30 cellular contexts compared by ENCODE assay signal in the genomic region with DNA sequence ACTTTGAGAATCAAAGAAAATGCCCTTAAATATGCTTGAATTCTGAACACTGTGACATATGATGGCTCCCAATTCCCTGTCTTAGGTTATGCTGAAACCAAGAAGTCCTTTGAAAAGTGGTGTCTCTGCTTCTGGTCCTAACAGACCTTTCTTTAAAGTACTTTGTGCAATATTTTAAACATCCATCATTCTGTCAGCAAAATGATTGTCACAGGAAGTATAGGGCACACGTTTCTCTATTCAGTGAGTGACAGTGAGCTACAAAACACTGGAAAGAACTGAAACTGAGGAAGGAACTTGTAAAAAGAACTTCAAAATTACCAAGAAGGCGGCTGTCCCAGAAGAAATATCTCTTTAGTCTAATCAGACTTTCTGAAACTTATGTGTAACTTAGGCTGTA.
"Had no signal": no experiment of that assay in that cellular context is flagged by ENCODE, and none has a peak within 500 bp of the region (broad histone marks: within the 10 kb centered on the region; RNA-seq: fewer than 3 reads in every experiment).

No MANE protein-coding gene starts in this region.

- H3K27ac ChIP-seq: brain microvascular endothelial cell, coronary artery, gastrocnemius medialis, hepatocyte, right atrium auricular region, spleen, thyroid gland, upper lobe of left lung, vagina had no signal

- H3K4me2 ChIP-seq: hepatocyte had no signal

- H3K4me1 ChIP-seq: gastrocnemius medialis, right atrium auricular region, spleen, upper lobe of left lung, vagina had no signal

- H3K4me3 ChIP-seq: coronary artery, dorsolateral prefrontal cortex, gastrocnemius medialis, hepatocyte, mucosa of descending colon, right atrium auricular region, spleen, thyroid gland, upper lobe of left lung, vagina had no signal

- DNase-seq: activated CD4-positive, alpha-beta T cell treated with anti-CD3 and anti-CD28 coated beads for 36 hours; activated CD4-positive, alpha-beta T cell treated with anti-CD3 and anti-CD28 coated beads, Interleukin-2, amount 50 U/mL, for 48 hours; activated CD4-positive, CD25-positive, alpha-beta regulatory T cell; activated CD8-positive, alpha-beta memory T cell treated with anti-CD3 and anti-CD28 coated beads, Interleukin-2, amount 50 U/mL, for 4 hours; activated effector memory CD4-positive, alpha-beta T cell treated with anti-CD3 and anti-CD28 coated beads, Interleukin-2, amount 50 U/mL, for 16 hours; activated naive CD4-positive, alpha-beta T cell treated with anti-CD3 and anti-CD28 coated beads for 36 hours; activated naive CD8-positive, alpha-beta T cell treated with anti-CD3 and anti-CD28 coated beads, Interleukin-2, amount 10 ng/mL, durations not matched to agents 7 days and 5 days; activated T-cell treated with anti-CD3 and anti-CD28 coated beads, Interleukin-2, amount 50 U/mL, for 1 hour; amniotic stem cell; brain microvascular endothelial cell; dorsolateral prefrontal cortex; effector memory CD4-positive, alpha-beta T cell; erythroblast; gastrocnemius medialis; glutamatergic neuron; islet precursor cell; left cardiac atrium; left ventricle myocardium superior; mucosa of descending colon; spleen; stimulated activated CD4-positive, alpha-beta T cell treated with anti-CD3 and anti-CD28 coated beads, Interleukin-4, amount 100 ng/mL, for 1 hour; stimulated activated naive CD8-positive, alpha-beta T cell treated with anti-CD3 and anti-CD28 coated beads, Interleukin-15, amount 100 ng/mL, for 72 hours; thyroid gland; upper lobe of left lung had no signal

- ATAC-seq: activated CD4-positive, alpha-beta T cell treated with anti-CD3 and anti-CD28 coated beads for 36 hours; gastrocnemius medialis; left cardiac atrium; left ventricle myocardium superior; mucosa of descending colon; natural killer cell treated with Interleukin-12 subunit alpha and Interleukin-12 subunit beta and Interleukin-15 and Interleukin-18, amount 100 ng/mL, for 72 hours; stimulated activated naive CD8-positive, alpha-beta T cell treated with anti-CD3 and anti-CD28 coated beads, Interleukin-15, amount 100 ng/mL, for 72 hours had no signal

- H3K27me3 ChIP-seq: brain microvascular endothelial cell, dorsolateral prefrontal cortex, gastrocnemius medialis, hepatocyte, right atrium auricular region, spleen, thyroid gland, upper lobe of left lung, vagina had no signal

- H2AFZ ChIP-seq: hepatocyte had no signal

- H3K9me3 ChIP-seq: gastrocnemius medialis, mucosa of descending colon, right atrium auricular region, thyroid gland, upper lobe of left lung, vagina had no signal

- FAIRE-seq: astrocyte had no signal

- H3K79me2 ChIP-seq: hepatocyte had no signal
